Comparison of ENCODE assay signal across 19 cellular contexts in genomic region chr3:16940769-16941683, GRCh38. TPM values are rescaled to one million over a fixed set of nuclear protein-coding genes. Genes with fewer than 3 reads are reported as not detected.
A peak's percentile ranks its signal among the peaks of the same experiment; 100 is the strongest.
DNase-seq lines count a peak whose midpoint lies in the region; ATAC-seq and TF ChIP-seq lines count a peak whose summit lies in the region.
"Had no signal": no experiment of that assay in that cellular context is flagged by ENCODE, and none has a peak within 500 bp of the region (broad histone marks: within the 10 kb centered on the region; RNA-seq: fewer than 3 reads in every experiment).

No MANE protein-coding gene starts in this region.

- H3K4ac ChIP-seq in mesendoderm (ENCODE audit: low read depth, low read length), result no peak overlapping the region

- H2AFZ ChIP-seq in mammary epithelial cell (ENCODE audit: low read depth, low read length), result no peak overlapping the region

- ATAC-seq in CD4-positive, CD25-positive, alpha-beta regulatory T cell (ENCODE audit: low read depth in 2 of 2), result no peak
- ATAC-seq in HG02852 (IDR thresholded peaks at IDR 0.05; ENCODE audit: unreplicated experiment), result no peak
- ATAC-seq: sciatic nerve; stimulated activated naive B cell treated with anti-CD40 and anti-IgM and Interleukin-4, amounts not matched to agents 10 μg/mL and 1 μg/mL and 100 μg/mL, for 72 hours had no signal

- H4K20me1 ChIP-seq in mammary epithelial cell (ENCODE audit: insufficient read depth, low read length), result no peaks in the 10 kb centered on the region

- no peak overlapping the region for H3K4me3 ChIP-seq in CD4-positive, CD25-positive, alpha-beta regulatory T cell (ENCODE audit: low read depth, low read length)
- H3K4me3 ChIP-seq in CD8-positive, alpha-beta memory T cell (ENCODE audit: low read length), result no peak overlapping the region
- H3K4me3 ChIP-seq in mesendoderm (ENCODE audit: low read length) (no peak overlapping the region), mammary epithelial cell (replicated peaks in 1 of 3; ENCODE audit: insufficient read depth in 1 of 3, low read depth in 2 of 3, low read length in 3 of 3) (no peak overlapping the region), uterus (no peak overlapping the region)
- H3K4me3 ChIP-seq: colonic mucosa, HAP-1, thoracic aorta had no signal

- no peak overlapping the region for H3K9ac ChIP-seq in mesendoderm (ENCODE audit: low read length)
- no peak overlapping the region for H3K9ac ChIP-seq in mammary epithelial cell (ENCODE audit: insufficient read depth, low read length)

- intact Hi-C loops in mammary epithelial cell (cut with micrococcal nuclease), result no loop called here
- intact Hi-C loops in uterus (cut with DNase I; ENCODE audit: low total_unique reads), result no loop called here

- BruUV-seq in mammary epithelial cell (replicated peaks; lab: Mats Ljungman, UMichigan), result no TSS peak

- no peak for DNase-seq in CD4-positive, CD25-positive, alpha-beta regulatory T cell
- no peak for DNase-seq in CD8-positive, alpha-beta memory T cell
- DNase-seq in mesendoderm (peak; percentile 11), mammary epithelial cell (no peak), uterus (no peak)
- DNase-seq: activated CD4-positive, alpha-beta T cell treated with anti-CD3 and anti-CD28 coated beads, Interleukin-2, amount 50 U/mL, for 1 hour; colonic mucosa; DND-41; head of caudate nucleus; NCI-H1092 treated with DMSO at 0.1 percent for 48 hours; NCI-H2081; SIG-M5; stimulated activated naive B cell treated with anti-CD40 and anti-IgM and Interleukin-4, amounts not matched to agents 10 μg/mL and 1 μg/mL and 100 μg/mL, for 72 hours had no signal

- no peak overlapping the region for H2BK5ac ChIP-seq in mesendoderm (ENCODE audit: low read length)

- no peak overlapping the region for H2BK15ac ChIP-seq in mesendoderm (replicated peaks; ENCODE audit: low read depth)

- CTCF ChIA-PET in CD8-positive, alpha-beta memory T cell (lab: Charles Lee), result no interaction called here
- CTCF ChIA-PET in mammary epithelial cell (lab: Charles Lee; ENCODE audit: low non-redundant PET), result no interaction called here

- H3K4me2 ChIP-seq in mesendoderm (ENCODE audit: low read length), result no peak overlapping the region
- no peak overlapping the region for H3K4me2 ChIP-seq in mammary epithelial cell (ENCODE audit: insufficient read depth, low read depth, low read length)

- POLR2A ChIA-PET in CD8-positive, alpha-beta memory T cell (lab: Charles Lee), result no interaction called here

- no peak overlapping the region for H3K56ac ChIP-seq in mesendoderm (ENCODE audit: low read length)

- no peaks in the 10 kb centered on the region for H3K27me3 Mint-ChIP-seq in CD4-positive, CD25-positive, alpha-beta regulatory T cell
- H3K27me3 Mint-ChIP-seq in CD8-positive, alpha-beta memory T cell, result no peaks in the 10 kb centered on the region
- no peaks in the 10 kb centered on the region for H3K27me3 Mint-ChIP-seq in brain
- H3K27me3 Mint-ChIP-seq: stimulated activated naive B cell treated with anti-CD40 and anti-IgM and Interleukin-4, amounts not matched to agents 10 μg/mL and 1 μg/mL and 100 μg/mL, for 72 hours had no signal

- peaks cover 17% of the 10 kb centered on the region for H3K4me1 ChIP-seq in CD4-positive, CD25-positive, alpha-beta regulatory T cell (ENCODE audit: control insufficient read depth, insufficient read depth, low read length, poor library complexity, severe bottlenecking)
- peaks cover 55% of the 10 kb centered on the region for H3K4me1 ChIP-seq in CD8-positive, alpha-beta memory T cell (ENCODE audit: insufficient read depth, low read length)
- no peaks in the 10 kb centered on the region for H3K4me1 ChIP-seq in mesendoderm (ENCODE audit: control insufficient read depth, low read depth, low read length)
- no peaks in the 10 kb centered on the region for H3K4me1 ChIP-seq in mammary epithelial cell (ENCODE audit: insufficient read depth, low read length)
- no peaks in the 10 kb centered on the region for H3K4me1 ChIP-seq in uterus
- H3K4me1 ChIP-seq: colonic mucosa had no signal

- H3K23ac ChIP-seq in mesendoderm (ENCODE audit: low read length), result no peak overlapping the region

- H3K79me1 ChIP-seq in mesendoderm (ENCODE audit: low read length), result no peaks in the 10 kb centered on the region

- H2AK5ac ChIP-seq in mesendoderm (ENCODE audit: low read length), result no peak overlapping the region

- no peak for TF ChIP-seq POLR2A in uterus (IDR thresholded peaks at IDR 0.05)

- no peaks in the 10 kb centered on the region for H3K9me3 Mint-ChIP-seq in CD4-positive, CD25-positive, alpha-beta regulatory T cell
- H3K9me3 Mint-ChIP-seq in CD8-positive, alpha-beta memory T cell, result no peaks in the 10 kb centered on the region
- no peaks in the 10 kb centered on the region for H3K9me3 Mint-ChIP-seq in brain

- no peak overlapping the region for H2BK120ac ChIP-seq in mesendoderm (ENCODE audit: low read depth, low read length)

- H3K27ac ChIP-seq in CD4-positive, CD25-positive, alpha-beta regulatory T cell (ENCODE audit: insufficient read depth, low read length, poor library complexity, severe bottlenecking), result no peak overlapping the region
- no peak overlapping the region for H3K27ac ChIP-seq in CD8-positive, alpha-beta memory T cell (ENCODE audit: low read depth, low read length)
- no peak overlapping the region for H3K27ac ChIP-seq in mesendoderm (ENCODE audit: low read depth, low read length)
- no peak overlapping the region for H3K27ac ChIP-seq in mammary epithelial cell (ENCODE audit: insufficient read depth, low read depth, low read length)
- no peak overlapping the region for H3K27ac ChIP-seq in uterus
- H3K27ac ChIP-seq: colonic mucosa, thoracic aorta had no signal

- H3K4me1 Mint-ChIP-seq in CD4-positive, CD25-positive, alpha-beta regulatory T cell, result peaks cover 48 to 84% (median 69%) of the 10 kb centered on the region in 4 donors
- H3K4me1 Mint-ChIP-seq in CD8-positive, alpha-beta memory T cell, result peaks cover 88 to 96% (median 94%) of the 10 kb centered on the region in 3 donors
- H3K4me1 Mint-ChIP-seq in brain, result peaks cover 25% of the 10 kb centered on the region

- peaks cover 2% of the 10 kb centered on the region for H3K36me3 ChIP-seq in CD4-positive, CD25-positive, alpha-beta regulatory T cell (ENCODE audit: control insufficient read depth, insufficient read depth, low read length)
- no peaks in the 10 kb centered on the region for H3K36me3 ChIP-seq in CD8-positive, alpha-beta memory T cell (ENCODE audit: insufficient read depth, low read length)
- H3K36me3 ChIP-seq in mesendoderm (ENCODE audit: control insufficient read depth, insufficient read depth, low read length) (no peaks in the 10 kb centered on the region), mammary epithelial cell (ENCODE audit: insufficient read depth, low read length) (no peaks in the 10 kb centered on the region), uterus (no peaks in the 10 kb centered on the region)
- H3K36me3 ChIP-seq: colonic mucosa, HAP-1, thoracic aorta had no signal

- dilution Hi-C loops in mammary epithelial cell (cut with HindIII; ENCODE audit: low sequenced_read_pairs), result no loop called here

- no CpG with 5 or more reads among the region's 7 CpGs for WGBS in mesendoderm (ENCODE audit: extremely low coverage, insufficient coverage, low lambda C conversion rate)
- WGBS in mammary epithelial cell (ENCODE audit: low coverage, missing lambda C conversion rate), result 67% methylated on average over 7 of the region's 7 CpGs

- peak overlapping the region in 1 of 4 donors; percentile 35 for H3K4me3 Mint-ChIP-seq in CD4-positive, CD25-positive, alpha-beta regulatory T cell
- peak overlapping the region in 5 of 7 donors; percentile 1 to 32 (median 12) for H3K4me3 Mint-ChIP-seq in CD8-positive, alpha-beta memory T cell
- H3K4me3 Mint-ChIP-seq in brain, result peak overlapping the region in 1 of 5 experiments; percentile 27
- H3K4me3 Mint-ChIP-seq: stimulated activated naive B cell treated with anti-CD40 and anti-IgM and Interleukin-4, amounts not matched to agents 10 μg/mL and 1 μg/mL and 100 μg/mL, for 72 hours had no signal

- H3K27me3 ChIP-seq in CD4-positive, CD25-positive, alpha-beta regulatory T cell (ENCODE audit: control insufficient read depth, insufficient read depth, low read length), result no peaks in the 10 kb centered on the region
- H3K27me3 ChIP-seq in CD8-positive, alpha-beta memory T cell (ENCODE audit: insufficient read depth, low read length, poor library complexity, severe bottlenecking), result no peaks in the 10 kb centered on the region
- no peaks in the 10 kb centered on the region for H3K27me3 ChIP-seq in mesendoderm (ENCODE audit: insufficient read depth, low read length, poor library complexity)
- H3K27me3 ChIP-seq in mammary epithelial cell (ENCODE audit: insufficient read depth, low read length), result peaks cover 2% of the 10 kb centered on the region
- no peaks in the 10 kb centered on the region for H3K27me3 ChIP-seq in uterus
- H3K27me3 ChIP-seq: colonic mucosa had no signal

- peak overlapping the region; percentile 31 to 74 (median 32) for H3K27ac Mint-ChIP-seq in CD4-positive, CD25-positive, alpha-beta regulatory T cell
- H3K27ac Mint-ChIP-seq in CD8-positive, alpha-beta memory T cell, result peak overlapping the region; percentile 6 to 85 (median 54)
- H3K27ac Mint-ChIP-seq in brain, result peak overlapping the region in 4 of 5 experiments; percentile 0 to 94 (median 10)
- H3K27ac Mint-ChIP-seq: stimulated activated naive B cell treated with anti-CD40 and anti-IgM and Interleukin-4, amounts not matched to agents 10 μg/mL and 1 μg/mL and 100 μg/mL, for 72 hours had no signal

- H3K79me2 ChIP-seq in mesendoderm (ENCODE audit: control insufficient read depth, insufficient read depth, low read length), result no peaks in the 10 kb centered on the region
- H3K79me2 ChIP-seq in mammary epithelial cell (ENCODE audit: insufficient read depth, low read length), result no peaks in the 10 kb centered on the region

- no peaks in the 10 kb centered on the region for H3K9me3 ChIP-seq in CD4-positive, CD25-positive, alpha-beta regulatory T cell (ENCODE audit: control insufficient read depth in 2 of 2, low read length in 2 of 2)
- H3K9me3 ChIP-seq in CD8-positive, alpha-beta memory T cell (ENCODE audit: low read length), result no peaks in the 10 kb centered on the region
- no peaks in the 10 kb centered on the region for H3K9me3 ChIP-seq in mammary epithelial cell (replicated peaks; ENCODE audit: insufficient read depth, low read length)
- no peaks in the 10 kb centered on the region for H3K9me3 ChIP-seq in uterus
- H3K9me3 ChIP-seq: colonic mucosa, HAP-1, thoracic aorta had no signal

- no peak for TF ChIP-seq CTCF in brain (conservative IDR thresholded peaks at IDR 0.05)
- no peak for TF ChIP-seq CTCF in mammary epithelial cell (conservative IDR thresholded peaks at IDR 0.05 in 1 of 2, IDR thresholded peaks at IDR 0.05 in 1 of 2; ENCODE audit: extremely low read depth in 1 of 2, insufficient read depth in 1 of 2, low read depth in 1 of 2, low read length in 2 of 2)
- TF ChIP-seq CTCF in uterus (IDR thresholded peaks at IDR 0.05), result no peak

- in situ Hi-C loops in mammary epithelial cell (cut with MboI; ENCODE audit: low sequenced_read_pairs in 2 of 2), result no loop called here

- no peak overlapping the region for H4K5ac ChIP-seq in mesendoderm (ENCODE audit: low read length)

- no peak overlapping the region for H3K18ac ChIP-seq in mesendoderm (ENCODE audit: low read length)

- H4K8ac ChIP-seq in mesendoderm (ENCODE audit: low read depth, low read length), result no peak overlapping the region

- peaks cover 13% of the 10 kb centered on the region for H3K36me3 Mint-ChIP-seq in CD4-positive, CD25-positive, alpha-beta regulatory T cell
- peaks cover 0 to 17% (median 7%) of the 10 kb centered on the region in 3 donors for H3K36me3 Mint-ChIP-seq in CD8-positive, alpha-beta memory T cell
- peaks cover 12% of the 10 kb centered on the region for H3K36me3 Mint-ChIP-seq in brain

RNA-seq across cellular contexts. Expression of gene PLCL2, which starts 56.3 kb away (rescaled TPM):
- total RNA-seq in CD4-positive, CD25-positive, alpha-beta regulatory T cell, result 42.9 TPM
- 10 to 100 TPM; 27.1 to 36.4 (median 32.9) TPM for polyA plus RNA-seq in CD4-positive, CD25-positive, alpha-beta regulatory T cell
- total RNA-seq in CD8-positive, alpha-beta memory T cell, result 10 to 100 TPM; 22.2 to 22.8 TPM
- 94.9 TPM for polyA plus RNA-seq in CD8-positive, alpha-beta memory T cell
- polyA plus RNA-seq in brain (ENCODE audit: insufficient read depth, low read depth, low replicate concordance), result 6.3 TPM
- 0.95 TPM for polyA plus RNA-seq in mesendoderm (2013, experiment 1 of 2)
- 0.91 TPM for polyA plus RNA-seq in mesendoderm (2013, experiment 2 of 2)
- total RNA-seq in mammary epithelial cell, result under 1 TPM; 0.28 to 0.33 TPM
- 0.15 TPM for polyA plus RNA-seq in mammary epithelial cell
- polyA minus RNA-seq in mammary epithelial cell, result not detected
- total RNA-seq in uterus, result 10 to 100 TPM in 3 of 4 donors, 1 to 10 TPM in 1; 9.7 to 63.0 (median 19.5) TPM
- total RNA-seq: LHCN-M2 had no signal

Comparison
In these comparisons a context has a peak if more than half of its experiments do, and no peak if none do; other contexts are left out.
1. RNA of gene PLCL2, which starts 56.3 kb away (total RNA-seq): 42.9 TPM in CD4-positive, CD25-positive, alpha-beta regulatory T cell (single experiment), 9.7 to 63.0 TPM in uterus and 22.2 to 22.8 TPM in CD8-positive, alpha-beta memory T cell; 0.28 to 0.33 TPM in mammary epithelial cell; every median in the first group is over 4 times any median in the second.
2. Peak in every context shown above with its lines, with median percentiles within 50 percentile points of each other: H3K27ac Mint-ChIP-seq.